In the genomic region with DNA sequence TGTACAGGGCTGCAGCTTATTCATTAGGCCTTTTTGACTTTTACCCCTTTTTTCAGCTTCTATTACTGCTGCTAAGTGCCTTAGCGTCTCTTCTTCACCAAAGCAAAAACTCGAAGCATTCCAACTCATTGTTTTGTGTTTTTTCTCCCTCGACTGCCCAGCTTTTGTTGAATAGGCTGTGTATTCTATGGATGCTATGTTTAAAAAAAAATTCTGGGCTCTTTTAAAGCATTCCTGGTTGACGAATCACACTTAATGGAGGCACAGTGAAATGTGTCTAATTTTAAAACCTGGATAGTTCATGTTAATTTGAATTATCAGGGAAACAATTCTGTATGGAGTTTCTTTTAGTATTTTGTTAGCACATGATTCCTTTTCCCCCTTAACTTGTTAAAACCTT, we compare ENCODE assay signal across 12 cellular contexts. TPM values are rescaled to one million over a fixed set of nuclear protein-coding genes. Genes with fewer than 3 reads are reported as not detected.
A peak's percentile ranks its signal among the peaks of the same experiment; 100 is the strongest.
DNase-seq lines count a peak whose midpoint lies in the region; ATAC-seq and TF ChIP-seq lines count a peak whose summit lies in the region.
"Had no signal": no experiment of that assay in that cellular context is flagged by ENCODE, and none has a peak within 500 bp of the region (broad histone marks: within the 10 kb centered on the region; RNA-seq: fewer than 3 reads in every experiment).

No MANE protein-coding gene starts in this region.

- H3K9ac ChIP-seq in GM23248, result no peak overlapping the region

- H3K27ac Mint-ChIP-seq in activated T-cell treated with anti-CD3 and anti-CD28 coated beads, Interleukin-2, amount 50 U/mL, for 72 hours, result no peak overlapping the region

- H3K4me2 ChIP-seq in GM23248 (ENCODE audit: unreplicated experiment), result peak overlapping the region; percentile 80

- no peak overlapping the region for H2AFZ ChIP-seq in GM23248

- H3K4me3 ChIP-seq in GM23248 (peak overlapping the region; percentile 44), SJSA1 (no peak overlapping the region), uterus (no peak overlapping the region)

- peaks cover 10% of the 10 kb centered on the region for H3K4me1 Mint-ChIP-seq in activated T-cell treated with anti-CD3 and anti-CD28 coated beads, Interleukin-2, amount 50 U/mL, for 72 hours (ENCODE audit: low read depth)

- no peaks in the 10 kb centered on the region for H3K9me3 Mint-ChIP-seq in activated T-cell treated with anti-CD3 and anti-CD28 coated beads, Interleukin-2, amount 50 U/mL, for 72 hours
- H3K9me3 Mint-ChIP-seq: brain had no signal

- intact Hi-C loops in uterus (cut with DNase I; ENCODE audit: low total_unique reads), result no loop called here

- no peaks in the 10 kb centered on the region for H3K9me2 ChIP-seq in GM23248 (ENCODE audit: insufficient read depth)

- in situ Hi-C loops in GM23248 (cut with MboI), result no loop called here

- 23 to 25% methylated on average over 4 of the region's 4 CpGs for WGBS in GM23248 (ENCODE audit: low coverage in 1 of 2, low lambda C conversion rate in 2 of 2, missing lambda C conversion rate in 2 of 2), 2 experiments

- H3K27me3 ChIP-seq in GM23248 (replicated peaks; ENCODE audit: insufficient read depth) (no peaks in the 10 kb centered on the region), SJSA1 (replicated peaks) (no peaks in the 10 kb centered on the region), uterus (no peaks in the 10 kb centered on the region)

- H3K36me3 ChIP-seq in GM23248 (ENCODE audit: low read depth) (no peaks in the 10 kb centered on the region), SJSA1 (peaks cover 27% of the 10 kb centered on the region), uterus (no peaks in the 10 kb centered on the region)

- DNase-seq in GM23248 (peak; percentile 71), SJSA1 (ENCODE audit: low read depth in 1 of 2, low spot score in 2 of 2) (peak in 1 of 2 experiments; percentile 67), fibroblast of peridontal ligament (ENCODE audit: extremely low read depth) (peak; percentile 64), renal cortical epithelial cell (ENCODE audit: low read depth) (peak; percentile 46), uterus (no peak), NAMALWA (ENCODE audit: low spot score) (no peak)
- no peak for DNase-seq in activated T-cell treated with anti-CD3 and anti-CD28 coated beads, Interleukin-2, amount 50 U/mL, for 72 hours
- DNase-seq: activated CD4-positive, alpha-beta T cell treated with anti-CD3 and anti-CD28 coated beads, Interleukin-2, amount 50 U/mL, for 1 hour; COR-L47; MM.1S had no signal

- 0 out of 2 replicates have a peak, but pooled peaks cover 18% of the 10 kb centered on the region for H4K20me1 ChIP-seq in GM23248 (ENCODE audit: insufficient read depth)

- H3K9me3 ChIP-seq in GM23248 (ENCODE audit: low read depth) (no peaks in the 10 kb centered on the region), SJSA1 (replicated peaks) (no peaks in the 10 kb centered on the region), uterus (no peaks in the 10 kb centered on the region)

- no peaks in the 10 kb centered on the region for H3K27me3 Mint-ChIP-seq in activated T-cell treated with anti-CD3 and anti-CD28 coated beads, Interleukin-2, amount 50 U/mL, for 72 hours (ENCODE audit: low read depth)
- H3K27me3 Mint-ChIP-seq: brain had no signal

- H3K4me3 Mint-ChIP-seq in activated T-cell treated with anti-CD3 and anti-CD28 coated beads, Interleukin-2, amount 50 U/mL, for 72 hours, result no peak overlapping the region

- peaks cover 14% of the 10 kb centered on the region for H3F3A ChIP-seq in GM23248 (ENCODE audit: insufficient read depth)

- H3K4me1 ChIP-seq in GM23248 (ENCODE audit: insufficient read depth), result peaks cover 42% of the 10 kb centered on the region
- peaks cover 54% of the 10 kb centered on the region for H3K4me1 ChIP-seq in SJSA1 (replicated peaks)
- peaks cover 0 to 5% of the 10 kb centered on the region in 2 donors for H3K4me1 ChIP-seq in uterus

- no peak for ATAC-seq in GM18520 (IDR thresholded peaks at IDR 0.05; ENCODE audit: unreplicated experiment)
- no peak for ATAC-seq in activated T-cell treated with anti-CD3 and anti-CD28 coated beads, Interleukin-2, amount 50 U/mL, for 72 hours (replicated peaks in 1 of 2)

- no peak for TF ChIP-seq CTCF in uterus (IDR thresholded peaks at IDR 0.05)

- H3K36me3 Mint-ChIP-seq in activated T-cell treated with anti-CD3 and anti-CD28 coated beads, Interleukin-2, amount 50 U/mL, for 72 hours (ENCODE audit: insufficient read depth in 2 of 2), result peaks cover 3 to 15% of the 10 kb centered on the region in 2 donors

- H3K27ac ChIP-seq in GM23248 (peak overlapping the region; percentile 38), SJSA1 (peak overlapping the region; percentile 41), uterus (no peak overlapping the region)

- TF ChIP-seq POLR2A in uterus (IDR thresholded peaks at IDR 0.05), result no peak

- H3K79me2 ChIP-seq in GM23248 (ENCODE audit: insufficient read depth), result peaks cover 100% of the 10 kb centered on the region

RNA-seq across cellular contexts. Expression of gene KTN1, which starts 29.7 kb away (rescaled TPM):
- 116 and 119 TPM in 2 replicates for total RNA-seq in GM23248 (2014; rRNA removed; shearing (Covaris generic))
- 204 and 225 TPM in 2 replicates for polyA plus RNA-seq in GM23248 (2016; fragmentation: Nextera tagmentation; extraction: Ambion mirVana)
- 247 and 293 TPM in 2 replicates for total RNA-seq in SJSA1 (2014; rRNA removed; shearing (Covaris generic))
- total RNA-seq in renal cortical epithelial cell (208 and 317 TPM in 2 replicates), uterus (100 to 1,000 TPM in 2 of 4 donors, 10 to 100 TPM in 2; 57.9 to 183 (median 99.7) TPM)
- 100 to 1,000 TPM; 144 TPM for total RNA-seq in activated T-cell treated with anti-CD3 and anti-CD28 coated beads, Interleukin-2, amount 50 U/mL, for 72 hours

Comparison
In these comparisons a context has a peak if more than half of its experiments do, and no peak if none do; other contexts are left out.
1. DNase-seq: peak in GM23248 (single experiment), fibroblast of peridontal ligament (single experiment) and renal cortical epithelial cell (single experiment); none in activated T-cell treated with anti-CD3 and anti-CD28 coated beads, Interleukin-2, amount 50 U/mL, for 72 hours (0 of 2), uterus (0 of 2) and NAMALWA (single experiment).
2. H3K27ac ChIP-seq: peak in GM23248 (single experiment) and SJSA1 (single experiment); none in uterus (0 of 2).